In the genomic region with DNA sequence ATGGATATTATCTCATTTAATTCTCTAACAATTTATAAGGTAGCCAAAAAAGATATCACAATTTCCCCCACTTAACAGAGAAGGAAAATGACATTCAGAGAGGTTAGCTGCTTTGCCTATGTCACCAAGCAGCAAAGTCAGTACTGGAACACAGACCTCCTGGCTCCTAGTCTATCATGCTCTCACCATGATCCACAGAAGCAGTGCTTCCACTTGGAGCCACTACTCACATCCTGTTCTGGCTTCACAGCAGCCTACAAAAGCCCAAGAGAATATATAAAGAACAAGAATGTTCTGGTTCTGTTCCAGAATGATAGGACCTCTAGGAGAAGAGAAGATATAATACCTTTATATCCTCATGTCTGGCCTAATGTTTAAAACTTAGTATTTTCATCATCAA, we compare ENCODE assay signal across 17 cellular contexts. TPM values are rescaled to one million over a fixed set of nuclear protein-coding genes. Genes with fewer than 3 reads are reported as not detected.
DNase-seq lines count a peak whose midpoint lies in the region; ATAC-seq, FAIRE-seq and TF ChIP-seq lines count a peak whose summit lies in the region.
"Had no signal": no experiment of that assay in that cellular context is flagged by ENCODE, and none has a peak within 500 bp of the region (broad histone marks: within the 10 kb centered on the region; RNA-seq: fewer than 3 reads in every experiment).

No MANE protein-coding gene starts in this region.

- H2AFZ ChIP-seq in astrocyte (ENCODE audit: low read depth, low read length) (no peak overlapping the region), fibroblast of lung (ENCODE audit: low read length) (no peak overlapping the region)

- H3K27me3 Mint-ChIP-seq in astrocyte (ENCODE audit: low read depth, unreplicated experiment), result no peaks in the 10 kb centered on the region

- no peaks in the 10 kb centered on the region for H3K79me2 ChIP-seq in astrocyte (ENCODE audit: insufficient read depth, low read length)
- H3K79me2 ChIP-seq in fibroblast of lung (ENCODE audit: control insufficient read depth, insufficient read depth, low read length), result no peaks in the 10 kb centered on the region

- H3K9me3 Mint-ChIP-seq in astrocyte (ENCODE audit: unreplicated experiment), result no peaks in the 10 kb centered on the region
- H3K9me3 Mint-ChIP-seq: CD8-positive, alpha-beta T cell had no signal

- H3K36me3 Mint-ChIP-seq in astrocyte (ENCODE audit: low read depth, unreplicated experiment), result peaks cover 41% of the 10 kb centered on the region

- H3K27me3 ChIP-seq in astrocyte (ENCODE audit: insufficient read depth, low read length) (no peaks in the 10 kb centered on the region), fibroblast of lung (ENCODE audit: control insufficient read depth, insufficient read depth, low read length) (no peaks in the 10 kb centered on the region)

- peaks cover 29% of the 10 kb centered on the region for H3K4me1 Mint-ChIP-seq in astrocyte (ENCODE audit: low read depth, unreplicated experiment)

- H3K9me3 ChIP-seq in astrocyte (ENCODE audit: insufficient read depth, low read depth, low read length) (no peaks in the 10 kb centered on the region), fibroblast of lung (ENCODE audit: control insufficient read depth, insufficient read depth, low read depth, low read length) (no peaks in the 10 kb centered on the region)

- no peak overlapping the region for H3K27ac Mint-ChIP-seq in astrocyte (ENCODE audit: unreplicated experiment)
- H3K27ac Mint-ChIP-seq: CD8-positive, alpha-beta T cell had no signal

- no peak overlapping the region for H3K4me3 ChIP-seq in astrocyte (ENCODE audit: insufficient read depth, low read depth, low read length)
- H3K4me3 ChIP-seq in fibroblast of lung (replicated peaks in 1 of 4; ENCODE audit: control extremely low read depth in 1 of 4, insufficient read depth in 1 of 4, low read depth in 3 of 4, low read length in 4 of 4), result no peak overlapping the region
- H3K4me3 ChIP-seq in skeletal muscle cell (ENCODE audit: low read depth, low read length), result no peak overlapping the region

- peak overlapping the region; percentile 45 for H3K27ac ChIP-seq in astrocyte (ENCODE audit: low read depth, low read length)
- peak overlapping the region; percentile 29 for H3K27ac ChIP-seq in fibroblast of lung (ENCODE audit: insufficient read depth, low read length)

- H3K4me1 ChIP-seq in astrocyte (ENCODE audit: insufficient read depth, low read length) (peaks cover 7% of the 10 kb centered on the region), fibroblast of lung (ENCODE audit: control insufficient read depth, extremely low read depth, insufficient read depth, low read length) (peaks cover 10% of the 10 kb centered on the region)

- peaks cover 43% of the 10 kb centered on the region for H3K36me3 ChIP-seq in astrocyte (ENCODE audit: insufficient read depth, low read length)
- H3K36me3 ChIP-seq in fibroblast of lung (ENCODE audit: control insufficient read depth, insufficient read depth, low read length), result peaks cover 8% of the 10 kb centered on the region

- no peak for FAIRE-seq in astrocyte (lab: Jason Lieb, UNC)
- FAIRE-seq: HTR-8/SVneo, RCC 7860 had no signal

- H3K4me2 ChIP-seq in astrocyte (ENCODE audit: low read length), result peak overlapping the region; percentile 2
- no peak overlapping the region for H3K4me2 ChIP-seq in fibroblast of lung (ENCODE audit: extremely low read depth, insufficient read depth, low read length)

- no peak for ATAC-seq in HG03571 (IDR thresholded peaks at IDR 0.05; ENCODE audit: unreplicated experiment)
- ATAC-seq: CD8-positive, alpha-beta T cell; HCT116 had no signal

- DNase-seq in HT1080 (ENCODE audit: low read depth) (peak; percentile 28), astrocyte (ENCODE audit: low read depth) (no peak), fibroblast of lung (ENCODE audit: low read depth in 2 of 2) (no peak), skeletal muscle cell (ENCODE audit: low read depth) (peak; percentile 36), NCI-H82 treated with DMSO at 0.1 percent for 48 hours (lab: John Stamatoyannopoulos, UW; ENCODE audit: unreplicated experiment) (no peak), GM03348 (ENCODE audit: low spot score) (no peak), NCI-H2196 (lab: John Stamatoyannopoulos, UW; ENCODE audit: unreplicated experiment) (no peak)
- DNase-seq: CD8-positive, alpha-beta T cell; DMS 273 treated with DMSO at 0.1 percent for 48 hours; NCI-H1092 treated with DMSO at 0.1 percent for 48 hours; NCI-H187; NCI-H510A treated with DMSO at 0.1 percent for 48 hours; SHP77 treated with DMSO at 0.1 percent for 48 hours had no signal

- no peak overlapping the region for H3K4me3 Mint-ChIP-seq in astrocyte (ENCODE audit: unreplicated experiment)
- H3K4me3 Mint-ChIP-seq: CD8-positive, alpha-beta T cell had no signal

- H4K20me1 ChIP-seq in astrocyte (ENCODE audit: insufficient read depth, low read length) (no peaks in the 10 kb centered on the region), fibroblast of lung (ENCODE audit: control insufficient read depth, extremely low read depth, insufficient read depth, low read length) (no peaks in the 10 kb centered on the region)

- H3K9ac ChIP-seq in astrocyte (ENCODE audit: low read length) (no peak overlapping the region), fibroblast of lung (ENCODE audit: insufficient read depth, low read length) (no peak overlapping the region)

- no peak for TF ChIP-seq CTCF in astrocyte (IDR thresholded peaks at IDR 0.05; ENCODE audit: insufficient read depth, low read depth, low read length)
- TF ChIP-seq CTCF in fibroblast of lung (conservative IDR thresholded peaks at IDR 0.05 in 1 of 2, IDR thresholded peaks at IDR 0.05 in 1 of 2; ENCODE audit: low read depth in 1 of 2, low read length in 2 of 2), result no peak

RNA-seq across cellular contexts. Expression of a gene that starts 59.5 kb away (rescaled TPM):
- total RNA-seq in HT1080 (2014; rRNA removed; shearing (Covaris generic)), result 0.71 and 1.5 TPM in 2 replicates
- 0.15 and 0.75 TPM in 2 replicates for polyA plus RNA-seq in HT1080 (2015; cell fraction: cytosol; rRNA removed)
- 0.31 and 0.57 TPM in 2 replicates for polyA plus RNA-seq in HT1080 (2015; cell fraction: nucleus; rRNA removed)
- 1.5 and 1.6 TPM in 2 replicates for total RNA-seq in astrocyte
- total RNA-seq in fibroblast of lung, result 1.8 TPM in 2 replicates
- 0.61 and 1.1 TPM in 2 replicates for polyA plus RNA-seq in fibroblast of lung
- 1.2 and 1.4 TPM in 2 replicates for polyA plus RNA-seq in fibroblast of lung (2012)
- 0.12 and 1.2 TPM in 2 replicates for polyA minus RNA-seq in fibroblast of lung (ENCODE audit: low replicate concordance)
- total RNA-seq: CD8-positive, alpha-beta T cell had no signal

Comparison
In these comparisons a context has a peak if more than half of its experiments do, and no peak if none do; other contexts are left out.
1. DNase-seq: peak in HT1080 (single experiment) and skeletal muscle cell (single experiment); none in astrocyte (single experiment), fibroblast of lung (0 of 2), NCI-H82 treated with DMSO at 0.1 percent for 48 hours (single experiment), GM03348 (single experiment) and NCI-H2196 (single experiment).